ENCODE assay signal across 1 cellular context in the genomic region with DNA sequence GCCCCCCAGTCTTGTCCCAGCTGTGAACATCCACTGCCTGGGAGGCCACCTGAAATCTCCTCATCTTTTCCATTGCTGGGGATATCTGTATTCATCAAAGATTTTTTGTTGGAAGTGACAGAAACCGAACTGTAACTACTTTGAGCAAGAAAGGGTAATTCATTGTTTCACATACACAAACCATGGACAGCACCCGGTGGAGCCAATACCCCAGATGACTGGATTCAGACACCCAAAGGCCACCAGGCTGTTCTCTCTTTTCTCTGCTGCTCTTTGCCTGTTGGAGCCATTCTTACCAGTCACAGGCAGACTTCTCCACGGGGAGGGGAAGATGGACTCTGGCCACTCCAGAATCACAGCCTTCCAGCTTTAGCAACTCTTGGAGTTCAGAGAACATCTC.
TF ChIP-seq lines count a peak whose summit lies in the region.

No MANE protein-coding gene starts in this region.

TF ChIP-seq in HepG2, 621 proteins besides CTCF, POLR2A, EP300 and RAD21 (continued from another document):
- TF ChIP-seq ZNF687 (CRISPR knock-in tag; IDR thresholded peaks at IDR 0.05), result no peak
- no peak for TF ChIP-seq SOX5 (CRISPR knock-in tag; IDR thresholded peaks at IDR 0.05; ENCODE audit: borderline replicate concordance)
- TF ChIP-seq ZNF256 (CRISPR knock-in tag; conservative IDR thresholded peaks at IDR 0.05), result no peak
- no peak for TF ChIP-seq BCL6 (CRISPR knock-in tag; IDR thresholded peaks at IDR 0.05)
- TF ChIP-seq DPF2 (CRISPR knock-in tag; IDR thresholded peaks at IDR 0.05; ENCODE audit: borderline replicate concordance, low read depth), result no peak
- TF ChIP-seq ZHX1 (CRISPR knock-in tag; IDR thresholded peaks at IDR 0.05; ENCODE audit: low read depth), result no peak
- TF ChIP-seq DBP (CRISPR knock-in tag; IDR thresholded peaks at IDR 0.05; ENCODE audit: not compliant biosample characterization), result no peak
- TF ChIP-seq SRSF4 (IDR thresholded peaks at IDR 0.05; ENCODE audit: low read depth, low read length, poor library complexity, severe bottlenecking), result no peak
- peak; percentile 87; the same call in 1 of the 2 replicates for TF ChIP-seq EHMT2 (IDR thresholded peaks at IDR 0.05; ENCODE audit: borderline replicate concordance, low read depth, low read length)
- no peak for TF ChIP-seq ZNF577 (CRISPR knock-in tag; IDR thresholded peaks at IDR 0.05; ENCODE audit: borderline replicate concordance, low read depth)
- TF ChIP-seq, protein P1, sequence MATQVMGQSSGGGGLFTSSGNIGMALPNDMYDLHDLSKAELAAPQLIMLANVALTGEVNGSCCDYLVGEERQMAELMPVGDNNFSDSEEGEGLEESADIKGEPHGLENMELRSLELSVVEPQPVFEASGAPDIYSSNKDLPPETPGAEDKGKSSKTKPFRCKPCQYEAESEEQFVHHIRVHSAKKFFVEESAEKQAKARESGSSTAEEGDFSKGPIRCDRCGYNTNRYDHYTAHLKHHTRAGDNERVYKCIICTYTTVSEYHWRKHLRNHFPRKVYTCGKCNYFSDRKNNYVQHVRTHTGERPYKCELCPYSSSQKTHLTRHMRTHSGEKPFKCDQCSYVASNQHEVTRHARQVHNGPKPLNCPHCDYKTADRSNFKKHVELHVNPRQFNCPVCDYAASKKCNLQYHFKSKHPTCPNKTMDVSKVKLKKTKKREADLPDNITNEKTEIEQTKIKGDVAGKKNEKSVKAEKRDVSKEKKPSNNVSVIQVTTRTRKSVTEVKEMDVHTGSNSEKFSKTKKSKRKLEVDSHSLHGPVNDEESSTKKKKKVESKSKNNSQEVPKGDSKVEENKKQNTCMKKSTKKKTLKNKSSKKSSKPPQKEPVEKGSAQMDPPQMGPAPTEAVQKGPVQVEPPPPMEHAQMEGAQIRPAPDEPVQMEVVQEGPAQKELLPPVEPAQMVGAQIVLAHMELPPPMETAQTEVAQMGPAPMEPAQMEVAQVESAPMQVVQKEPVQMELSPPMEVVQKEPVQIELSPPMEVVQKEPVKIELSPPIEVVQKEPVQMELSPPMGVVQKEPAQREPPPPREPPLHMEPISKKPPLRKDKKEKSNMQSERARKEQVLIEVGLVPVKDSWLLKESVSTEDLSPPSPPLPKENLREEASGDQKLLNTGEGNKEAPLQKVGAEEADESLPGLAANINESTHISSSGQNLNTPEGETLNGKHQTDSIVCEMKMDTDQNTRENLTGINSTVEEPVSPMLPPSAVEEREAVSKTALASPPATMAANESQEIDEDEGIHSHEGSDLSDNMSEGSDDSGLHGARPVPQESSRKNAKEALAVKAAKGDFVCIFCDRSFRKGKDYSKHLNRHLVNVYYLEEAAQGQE (IDR thresholded peaks at IDR 0.05; ENCODE audit: borderline replicate concordance in 1 of 2, low read depth in 1 of 2, low read length in 2 of 2), result peak; percentile 42 to 93
- no peak for TF ChIP-seq ZNF766 (CRISPR knock-in tag; IDR thresholded peaks at IDR 0.05; ENCODE audit: borderline replicate concordance)
